Comparison of ENCODE assay signal across 8 cellular contexts in the genomic region with DNA sequence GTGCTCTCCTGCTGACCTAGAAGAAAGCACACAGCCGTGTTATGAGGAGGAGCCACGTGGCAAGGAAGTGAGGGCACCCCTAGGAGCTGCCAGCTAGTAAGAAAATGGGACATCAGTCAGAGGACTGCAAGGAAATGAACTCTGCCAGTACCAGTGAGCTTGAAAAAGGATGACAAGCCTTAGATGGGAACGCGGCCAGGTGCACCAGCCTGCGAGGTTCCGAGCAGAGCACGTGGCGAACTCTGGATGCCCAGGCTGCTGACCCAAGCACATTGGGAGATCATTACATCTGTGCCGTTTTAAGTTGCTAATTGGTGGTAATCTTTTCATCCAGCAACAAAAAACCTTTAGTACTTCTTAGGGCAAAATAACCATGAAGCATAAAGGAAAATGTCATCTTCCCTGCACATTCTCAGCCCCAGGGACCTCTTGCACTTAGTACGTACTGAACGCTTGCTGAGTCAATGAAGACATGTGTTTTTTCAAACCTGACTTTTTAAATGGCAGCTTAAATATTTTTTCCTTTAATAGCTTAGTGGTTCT.
DNase-seq lines count a peak whose midpoint lies in the region; ATAC-seq and TF ChIP-seq lines count a peak whose summit lies in the region.

No MANE protein-coding gene starts in this region.

- no peak for ATAC-seq in HG03045 (IDR thresholded peaks at IDR 0.05; ENCODE audit: unreplicated experiment)
- no peak for ATAC-seq in HG03280 (IDR thresholded peaks at IDR 0.05; ENCODE audit: unreplicated experiment)

- H3K27ac ChIP-seq in colonic mucosa, result peak overlapping the region; percentile 83

- no peak overlapping the region for H3K4me3 ChIP-seq in colonic mucosa

- H3K36me3 ChIP-seq in colonic mucosa, result no peaks in the 10 kb centered on the region

- H3K4me1 ChIP-seq in colonic mucosa, result peaks cover 24% of the 10 kb centered on the region

- no peaks in the 10 kb centered on the region for H3K27me3 ChIP-seq in colonic mucosa

- no peaks in the 10 kb centered on the region for H3K9me3 ChIP-seq in colonic mucosa

- H3K9ac ChIP-seq in colonic mucosa (ENCODE audit: low read depth in 2 of 2, low read length in 2 of 2), result no peak overlapping the region

- TF ChIP-seq CTCF in GM20000 (IDR thresholded peaks at IDR 0.05; ENCODE audit: extremely low read depth, missing control alignments) (no peak), colonic mucosa (IDR thresholded peaks at IDR 0.05) (no peak)

- intact Hi-C loops in colonic mucosa (cut with DNase I), result no loop called here

- DNase-seq in AG08395 (ENCODE audit: low spot score) (peak; percentile 19), GM20000 (ENCODE audit: low spot score) (peak; percentile 20), NCI-H69 (lab: John Stamatoyannopoulos, UW) (peak; percentile 43), colonic mucosa (no peak), myocyte (ENCODE audit: low read depth) (peak; percentile 88), LoVo (ENCODE audit: low spot score) (no peak)

Comparison
In these comparisons a context has a peak if more than half of its experiments do, and no peak if none do; other contexts are left out.
1. DNase-seq: peak in AG08395 (single experiment), GM20000 (single experiment), NCI-H69 (single experiment) and myocyte (single experiment); none in colonic mucosa (single experiment) and LoVo (single experiment).